ENCODE assay signal across 1 cellular context in the genomic region with DNA sequence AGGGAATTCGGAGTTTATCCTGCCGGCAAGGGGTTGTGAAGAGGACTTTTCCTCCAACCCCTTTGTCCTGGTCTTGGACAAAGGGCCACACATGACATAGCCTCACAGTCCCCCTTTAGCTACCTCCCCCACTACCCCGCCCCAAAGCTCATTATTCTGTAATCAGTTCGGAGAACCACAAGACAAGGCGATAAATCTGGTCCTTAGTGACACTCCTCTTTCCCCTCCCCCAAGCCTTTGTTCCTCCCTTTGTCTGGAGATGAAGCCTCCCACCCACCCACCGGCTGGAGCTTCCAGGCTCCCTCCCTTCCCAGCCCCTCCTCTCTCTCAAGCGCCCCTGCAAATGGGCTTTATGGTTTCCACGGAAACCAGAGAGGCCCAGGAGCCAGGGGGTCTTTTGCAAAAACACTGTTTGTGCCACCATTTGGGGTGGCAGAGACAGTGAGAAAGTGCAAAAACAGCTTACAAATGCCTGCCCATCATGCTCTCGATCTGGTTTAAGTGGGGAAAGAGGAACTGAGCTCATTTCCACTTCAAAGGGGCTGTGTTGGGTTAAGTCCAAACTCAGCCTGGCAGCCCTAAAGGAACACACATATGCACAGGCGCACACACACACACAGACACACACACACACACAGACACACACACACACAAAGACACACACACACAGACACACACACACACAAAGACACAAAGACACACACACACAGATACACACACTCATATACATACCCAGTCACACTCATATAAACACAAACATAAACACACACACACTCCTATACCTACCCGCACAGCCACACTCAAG.
A peak's percentile ranks its signal among the peaks of the same experiment; 100 is the strongest.
TF ChIP-seq lines count a peak whose summit lies in the region.

No MANE protein-coding gene starts in this region.

TF ChIP-seq in H1, 55 proteins besides CTCF, POLR2A, EP300 and RAD21:
- TF ChIP-seq CHD1 (IDR thresholded peaks at IDR 0.05; ENCODE audit: low read depth, low read length) (no peak), SP2 (IDR thresholded peaks at IDR 0.05; ENCODE audit: low read length) (no peak), EGR1 (IDR thresholded peaks at IDR 0.05; ENCODE audit: borderline replicate concordance, low read depth, low read length) (peak; percentile 56; the same call in 1 of the 2 replicates), NANOG (IDR thresholded peaks at IDR 0.05; ENCODE audit: insufficient read depth, low read depth, low read length, poor library complexity, severe bottlenecking) (peak; percentile 6), RBBP5 (IDR thresholded peaks at IDR 0.05; ENCODE audit: borderline replicate concordance, low read depth, low read length) (0 out of 2 replicates have a peak, but pooled peaks have one; percentile 52), SP1 (IDR thresholded peaks at IDR 0.05; ENCODE audit: low read depth, low read length) (peak; percentile 40; the same call in 1 of the 2 replicates), TAF7 (optimal IDR thresholded peaks at IDR 0.05; ENCODE audit: borderline replicate concordance, low read depth, low read length) (no peak), ASH2L (IDR thresholded peaks at IDR 0.05; ENCODE audit: low read length) (peak; percentile 87), ZNF274 (IDR thresholded peaks at IDR 0.05; ENCODE audit: borderline replicate concordance, extremely low read depth, low read length) (no peak), CTBP2 (IDR thresholded peaks at IDR 0.05; ENCODE audit: borderline replicate concordance, insufficient read depth, insufficient read length, low read length) (peak; percentile 25)
- TF ChIP-seq, protein P1, sequence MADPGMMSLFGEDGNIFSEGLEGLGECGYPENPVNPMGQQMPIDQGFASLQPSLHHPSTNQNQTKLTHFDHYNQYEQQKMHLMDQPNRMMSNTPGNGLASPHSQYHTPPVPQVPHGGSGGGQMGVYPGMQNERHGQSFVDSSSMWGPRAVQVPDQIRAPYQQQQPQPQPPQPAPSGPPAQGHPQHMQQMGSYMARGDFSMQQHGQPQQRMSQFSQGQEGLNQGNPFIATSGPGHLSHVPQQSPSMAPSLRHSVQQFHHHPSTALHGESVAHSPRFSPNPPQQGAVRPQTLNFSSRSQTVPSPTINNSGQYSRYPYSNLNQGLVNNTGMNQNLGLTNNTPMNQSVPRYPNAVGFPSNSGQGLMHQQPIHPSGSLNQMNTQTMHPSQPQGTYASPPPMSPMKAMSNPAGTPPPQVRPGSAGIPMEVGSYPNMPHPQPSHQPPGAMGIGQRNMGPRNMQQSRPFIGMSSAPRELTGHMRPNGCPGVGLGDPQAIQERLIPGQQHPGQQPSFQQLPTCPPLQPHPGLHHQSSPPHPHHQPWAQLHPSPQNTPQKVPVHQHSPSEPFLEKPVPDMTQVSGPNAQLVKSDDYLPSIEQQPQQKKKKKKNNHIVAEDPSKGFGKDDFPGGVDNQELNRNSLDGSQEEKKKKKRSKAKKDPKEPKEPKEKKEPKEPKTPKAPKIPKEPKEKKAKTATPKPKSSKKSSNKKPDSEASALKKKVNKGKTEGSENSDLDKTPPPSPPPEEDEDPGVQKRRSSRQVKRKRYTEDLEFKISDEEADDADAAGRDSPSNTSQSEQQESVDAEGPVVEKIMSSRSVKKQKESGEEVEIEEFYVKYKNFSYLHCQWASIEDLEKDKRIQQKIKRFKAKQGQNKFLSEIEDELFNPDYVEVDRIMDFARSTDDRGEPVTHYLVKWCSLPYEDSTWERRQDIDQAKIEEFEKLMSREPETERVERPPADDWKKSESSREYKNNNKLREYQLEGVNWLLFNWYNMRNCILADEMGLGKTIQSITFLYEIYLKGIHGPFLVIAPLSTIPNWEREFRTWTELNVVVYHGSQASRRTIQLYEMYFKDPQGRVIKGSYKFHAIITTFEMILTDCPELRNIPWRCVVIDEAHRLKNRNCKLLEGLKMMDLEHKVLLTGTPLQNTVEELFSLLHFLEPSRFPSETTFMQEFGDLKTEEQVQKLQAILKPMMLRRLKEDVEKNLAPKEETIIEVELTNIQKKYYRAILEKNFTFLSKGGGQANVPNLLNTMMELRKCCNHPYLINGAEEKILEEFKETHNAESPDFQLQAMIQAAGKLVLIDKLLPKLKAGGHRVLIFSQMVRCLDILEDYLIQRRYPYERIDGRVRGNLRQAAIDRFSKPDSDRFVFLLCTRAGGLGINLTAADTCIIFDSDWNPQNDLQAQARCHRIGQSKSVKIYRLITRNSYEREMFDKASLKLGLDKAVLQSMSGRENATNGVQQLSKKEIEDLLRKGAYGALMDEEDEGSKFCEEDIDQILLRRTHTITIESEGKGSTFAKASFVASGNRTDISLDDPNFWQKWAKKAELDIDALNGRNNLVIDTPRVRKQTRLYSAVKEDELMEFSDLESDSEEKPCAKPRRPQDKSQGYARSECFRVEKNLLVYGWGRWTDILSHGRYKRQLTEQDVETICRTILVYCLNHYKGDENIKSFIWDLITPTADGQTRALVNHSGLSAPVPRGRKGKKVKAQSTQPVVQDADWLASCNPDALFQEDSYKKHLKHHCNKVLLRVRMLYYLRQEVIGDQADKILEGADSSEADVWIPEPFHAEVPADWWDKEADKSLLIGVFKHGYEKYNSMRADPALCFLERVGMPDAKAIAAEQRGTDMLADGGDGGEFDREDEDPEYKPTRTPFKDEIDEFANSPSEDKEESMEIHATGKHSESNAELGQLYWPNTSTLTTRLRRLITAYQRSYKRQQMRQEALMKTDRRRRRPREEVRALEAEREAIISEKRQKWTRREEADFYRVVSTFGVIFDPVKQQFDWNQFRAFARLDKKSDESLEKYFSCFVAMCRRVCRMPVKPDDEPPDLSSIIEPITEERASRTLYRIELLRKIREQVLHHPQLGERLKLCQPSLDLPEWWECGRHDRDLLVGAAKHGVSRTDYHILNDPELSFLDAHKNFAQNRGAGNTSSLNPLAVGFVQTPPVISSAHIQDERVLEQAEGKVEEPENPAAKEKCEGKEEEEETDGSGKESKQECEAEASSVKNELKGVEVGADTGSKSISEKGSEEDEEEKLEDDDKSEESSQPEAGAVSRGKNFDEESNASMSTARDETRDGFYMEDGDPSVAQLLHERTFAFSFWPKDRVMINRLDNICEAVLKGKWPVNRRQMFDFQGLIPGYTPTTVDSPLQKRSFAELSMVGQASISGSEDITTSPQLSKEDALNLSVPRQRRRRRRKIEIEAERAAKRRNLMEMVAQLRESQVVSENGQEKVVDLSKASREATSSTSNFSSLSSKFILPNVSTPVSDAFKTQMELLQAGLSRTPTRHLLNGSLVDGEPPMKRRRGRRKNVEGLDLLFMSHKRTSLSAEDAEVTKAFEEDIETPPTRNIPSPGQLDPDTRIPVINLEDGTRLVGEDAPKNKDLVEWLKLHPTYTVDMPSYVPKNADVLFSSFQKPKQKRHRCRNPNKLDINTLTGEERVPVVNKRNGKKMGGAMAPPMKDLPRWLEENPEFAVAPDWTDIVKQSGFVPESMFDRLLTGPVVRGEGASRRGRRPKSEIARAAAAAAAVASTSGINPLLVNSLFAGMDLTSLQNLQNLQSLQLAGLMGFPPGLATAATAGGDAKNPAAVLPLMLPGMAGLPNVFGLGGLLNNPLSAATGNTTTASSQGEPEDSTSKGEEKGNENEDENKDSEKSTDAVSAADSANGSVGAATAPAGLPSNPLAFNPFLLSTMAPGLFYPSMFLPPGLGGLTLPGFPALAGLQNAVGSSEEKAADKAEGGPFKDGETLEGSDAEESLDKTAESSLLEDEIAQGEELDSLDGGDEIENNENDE (IDR thresholded peaks at IDR 0.05; ENCODE audit: insufficient replicate concordance, low read length), result no peak
